1 cellular context compared by ENCODE assay signal in genomic region chr5:181217111-181217804, GRCh38.
TF ChIP-seq lines count a peak whose summit lies in the region.

No MANE protein-coding gene starts in this region.

TF ChIP-seq in HepG2, 621 proteins besides CTCF, POLR2A, EP300 and RAD21 (continued from another document and continues in another):
- TF ChIP-seq ZNF687 (CRISPR knock-in tag; IDR thresholded peaks at IDR 0.05) (peak; percentile 85), ATRX (CRISPR knock-in tag; IDR thresholded peaks at IDR 0.05; ENCODE audit: borderline replicate concordance) (no peak), MTA1 (CRISPR knock-in tag; IDR thresholded peaks at IDR 0.05; ENCODE audit: borderline replicate concordance) (peak; percentile 67; the same call in 1 of the 2 replicates), ZNF430 (CRISPR knock-in tag; IDR thresholded peaks at IDR 0.05) (no peak), ARID3A (IDR thresholded peaks at IDR 0.05; ENCODE audit: low read depth, low read length) (no peak), ZNF616 (CRISPR knock-in tag; IDR thresholded peaks at IDR 0.05; ENCODE audit: low read depth) (no peak), DNMT1 (CRISPR knock-in tag; IDR thresholded peaks at IDR 0.05) (no peak), EZH2 (conservative IDR thresholded peaks at IDR 0.05; ENCODE audit: low read depth, low read length) (no peak), PATZ1 (CRISPR knock-in tag; IDR thresholded peaks at IDR 0.05) (no peak), KLF12 (CRISPR knock-in tag; IDR thresholded peaks at IDR 0.05; ENCODE audit: borderline replicate concordance) (no peak), MBD4 (IDR thresholded peaks at IDR 0.05; ENCODE audit: borderline replicate concordance, low read length) (no peak), IRF1 (CRISPR knock-in tag; IDR thresholded peaks at IDR 0.05; ENCODE audit: low read depth) (no peak), CAMTA2 (CRISPR knock-in tag; IDR thresholded peaks at IDR 0.05; ENCODE audit: borderline replicate concordance) (no peak), KDM5B (CRISPR knock-in tag; IDR thresholded peaks at IDR 0.05; ENCODE audit: borderline replicate concordance) (peak; percentile 82; the same call in 1 of the 2 replicates), ZNF160 (CRISPR knock-in tag; IDR thresholded peaks at IDR 0.05) (peak; percentile 44; the same call in 1 of the 2 replicates), ZBTB49 (CRISPR knock-in tag; IDR thresholded peaks at IDR 0.05; ENCODE audit: borderline replicate concordance) (no peak), ZNF329 (CRISPR knock-in tag; IDR thresholded peaks at IDR 0.05; ENCODE audit: low read depth) (no peak; the same call in 1 of the 2 replicates), GABPA (IDR thresholded peaks at IDR 0.05; ENCODE audit: low read depth, low read length) (no peak), GABPA (CRISPR knock-in tag; IDR thresholded peaks at IDR 0.05; ENCODE audit: low read depth) (no peak), ZNF354B (CRISPR knock-in tag; IDR thresholded peaks at IDR 0.05) (no peak), PITX1 (CRISPR knock-in tag; IDR thresholded peaks at IDR 0.05) (no peak), NR2F2 (IDR thresholded peaks at IDR 0.05; ENCODE audit: borderline replicate concordance, low read depth) (no peak), RFX5 (IDR thresholded peaks at IDR 0.05; ENCODE audit: low read depth, low read length) (no peak), HINFP (CRISPR knock-in tag; IDR thresholded peaks at IDR 0.05; ENCODE audit: low read depth) (no peak; the same call in 1 of the 2 replicates), ZBTB1 (CRISPR knock-in tag; IDR thresholded peaks at IDR 0.05; ENCODE audit: borderline replicate concordance) (no peak), ZNF205 (CRISPR knock-in tag; IDR thresholded peaks at IDR 0.05) (no peak), REXO4 (CRISPR knock-in tag; IDR thresholded peaks at IDR 0.05; ENCODE audit: borderline replicate concordance) (no peak), ZNF251 (CRISPR knock-in tag; IDR thresholded peaks at IDR 0.05) (no peak), TOPORS (CRISPR knock-in tag; IDR thresholded peaks at IDR 0.05) (no peak), ZNF572 (CRISPR knock-in tag; IDR thresholded peaks at IDR 0.05) (0 out of 2 replicates have a peak, but pooled peaks have one; percentile 26), ZNF597 (CRISPR knock-in tag; IDR thresholded peaks at IDR 0.05) (no peak), KDM3A (CRISPR knock-in tag; IDR thresholded peaks at IDR 0.05; ENCODE audit: low read depth) (no peak), JDP2 (CRISPR knock-in tag; IDR thresholded peaks at IDR 0.05; ENCODE audit: borderline replicate concordance) (no peak), NR3C1 (CRISPR knock-in tag; IDR thresholded peaks at IDR 0.05) (no peak), ZSCAN30 (CRISPR knock-in tag; IDR thresholded peaks at IDR 0.05) (no peak), ZNF720 (CRISPR knock-in tag; IDR thresholded peaks at IDR 0.05) (no peak), ZBTB38 (CRISPR knock-in tag; IDR thresholded peaks at IDR 0.05) (no peak), ZGPAT (CRISPR knock-in tag; IDR thresholded peaks at IDR 0.05) (no peak), ZMYM2 (CRISPR knock-in tag; IDR thresholded peaks at IDR 0.05) (0 out of 2 replicates have a peak, but pooled peaks have one; percentile 5), ISL2 (CRISPR knock-in tag; IDR thresholded peaks at IDR 0.05) (no peak), HOMEZ (CRISPR knock-in tag; IDR thresholded peaks at IDR 0.05; ENCODE audit: low read depth) (no peak), ZNF414 (CRISPR knock-in tag; IDR thresholded peaks at IDR 0.05) (no peak), ZKSCAN1 (IDR thresholded peaks at IDR 0.05; ENCODE audit: low read length) (no peak), ZFAT (CRISPR knock-in tag; conservative IDR thresholded peaks at IDR 0.05) (no peak), SIN3B (IDR thresholded peaks at IDR 0.05; ENCODE audit: low read length) (no peak), SP140L (CRISPR knock-in tag; IDR thresholded peaks at IDR 0.05; ENCODE audit: borderline replicate concordance) (no peak), ZNF326 (CRISPR knock-in tag; IDR thresholded peaks at IDR 0.05; ENCODE audit: borderline replicate concordance) (no peak), E2F2 (CRISPR knock-in tag; IDR thresholded peaks at IDR 0.05; ENCODE audit: borderline replicate concordance) (no peak)
